13 cellular contexts compared by ENCODE assay signal in genomic region chr2:151862688-151863087, GRCh38. TPM values are rescaled to one million over a fixed set of nuclear protein-coding genes. Genes with fewer than 3 reads are reported as not detected.
DNase-seq lines count a peak whose midpoint lies in the region; ATAC-seq, FAIRE-seq and TF ChIP-seq lines count a peak whose summit lies in the region.
"Had no signal": no experiment of that assay in that cellular context is flagged by ENCODE, and none has a peak within 500 bp of the region (broad histone marks: within the 10 kb centered on the region; RNA-seq: fewer than 3 reads in every experiment).

No MANE protein-coding gene starts in this region.

- no peaks in the 10 kb centered on the region for H3K27me3 ChIP-seq in lower lobe of right lung (ENCODE audit: low read depth)
- H3K27me3 ChIP-seq in H7 (ENCODE audit: control insufficient read depth, insufficient read depth, low read length), result no peaks in the 10 kb centered on the region
- no peaks in the 10 kb centered on the region; the same call in 1 of the 2 replicates for H3K27me3 ChIP-seq in MG63
- H3K27me3 ChIP-seq in dorsolateral prefrontal cortex, result no peaks in the 10 kb centered on the region
- H3K27me3 ChIP-seq: colonic mucosa, neural progenitor cell had no signal

- ATAC-seq in GM18508 (IDR thresholded peaks at IDR 0.05; ENCODE audit: insufficient read depth, unreplicated experiment) (peak; percentile 100), GM21381 (IDR thresholded peaks at IDR 0.05; ENCODE audit: unreplicated experiment) (peak; percentile 98), HG03095 (IDR thresholded peaks at IDR 0.05; ENCODE audit: unreplicated experiment) (peak; percentile 99), lower lobe of right lung (no peak)

- intact Hi-C loops in lower lobe of right lung (cut with DNase I) (no loop called here), dorsolateral prefrontal cortex (cut with DNase I) (no loop called here)

- H3K4me1 ChIP-seq in lower lobe of right lung, result no peaks in the 10 kb centered on the region
- H3K4me1 ChIP-seq: colonic mucosa had no signal

- H3K36me3 ChIP-seq in lower lobe of right lung (no peaks in the 10 kb centered on the region), H7 (replicated peaks; ENCODE audit: control insufficient read depth, insufficient read depth, low read length) (no peaks in the 10 kb centered on the region), MG63 (no peaks in the 10 kb centered on the region)
- H3K36me3 ChIP-seq: colonic mucosa, neural progenitor cell had no signal

- FAIRE-seq in RCC 7860 (lab: Jason Lieb, UNC), result peak; percentile 30

- H3K4me3 ChIP-seq in lower lobe of right lung, result no peak overlapping the region
- no peak overlapping the region for H3K4me3 ChIP-seq in H7 (ENCODE audit: insufficient read depth, low read depth, low read length)
- no peak overlapping the region for H3K4me3 ChIP-seq in MG63
- no peak overlapping the region for H3K4me3 ChIP-seq in dorsolateral prefrontal cortex
- H3K4me3 ChIP-seq: colonic mucosa, neural progenitor cell had no signal

- TF ChIP-seq CTCF in lower lobe of right lung (IDR thresholded peaks at IDR 0.05) (no peak), dorsolateral prefrontal cortex (IDR thresholded peaks at IDR 0.05 in 54 of 56, conservative IDR thresholded peaks at IDR 0.05 in 2 of 56; ENCODE audit: low read depth in 1 of 56, partially characterized antibody in 56 of 56) (no peak)

- DNase-seq in RCC 7860 (ENCODE audit: low spot score), result peak; percentile 33
- DNase-seq in lower lobe of right lung, result no peak
- no peak for DNase-seq in H7
- no peak for DNase-seq in MG63
- no peak for DNase-seq in dorsolateral prefrontal cortex
- DNase-seq: colonic mucosa; NCI-H146; SK-N-SH; stimulated activated CD4-positive, alpha-beta T cell treated with anti-CD3 and anti-CD28 coated beads, Interleukin-4, amount 100 ng/mL, for 1 hour had no signal

- no peak overlapping the region for H3K27ac ChIP-seq in lower lobe of right lung
- no peak overlapping the region for H3K27ac ChIP-seq in dorsolateral prefrontal cortex
- H3K27ac ChIP-seq: colonic mucosa, neural progenitor cell had no signal

- H3K9me3 ChIP-seq in lower lobe of right lung, result no peaks in the 10 kb centered on the region
- no peaks in the 10 kb centered on the region for H3K9me3 ChIP-seq in MG63
- H3K9me3 ChIP-seq: colonic mucosa, SK-N-SH had no signal

RNA-seq across cellular contexts. Expression of gene ARL5A, which starts 34.5 kb away (rescaled TPM):
- 52.3 TPM for total RNA-seq in lower lobe of right lung
- total RNA-seq in H7 (2014; rRNA removed; shearing (Covaris generic)), result 66.4 and 101 TPM in 2 replicates
- 36.8 and 65.2 TPM in 2 replicates for total RNA-seq in MG63 (2014; rRNA removed; shearing (Covaris generic); ENCODE audit: low replicate concordance)
- 10 to 100 TPM; 32.5 to 67.6 (median 45.8) TPM for total RNA-seq in dorsolateral prefrontal cortex

Comparison
In these comparisons a context has a peak if more than half of its experiments do, and no peak if none do; other contexts are left out.
1. ATAC-seq: peak in GM18508 (single experiment), GM21381 (single experiment) and HG03095 (single experiment); none in lower lobe of right lung (0 of 2).